Comparison of ENCODE assay signal across 22 cellular contexts in genomic region chr12:76555797-76556196, GRCh38. TPM values are rescaled to one million over a fixed set of nuclear protein-coding genes. Genes with fewer than 3 reads are reported as not detected.
DNase-seq lines count a peak whose midpoint lies in the region; ATAC-seq, FAIRE-seq and TF ChIP-seq lines count a peak whose summit lies in the region.
"Had no signal": no experiment of that assay in that cellular context is flagged by ENCODE, and none has a peak within 500 bp of the region (broad histone marks: within the 10 kb centered on the region; RNA-seq: fewer than 3 reads in every experiment).

No MANE protein-coding gene starts in this region.

- dilution Hi-C loops in mammary epithelial cell (cut with HindIII; ENCODE audit: low sequenced_read_pairs), result no loop called here

- H3K27me3 ChIP-seq in SK-N-SH (ENCODE audit: insufficient read depth), result no peaks in the 10 kb centered on the region
- no peaks in the 10 kb centered on the region for H3K27me3 ChIP-seq in K562 (ENCODE audit: control insufficient read depth in 2 of 2, insufficient read depth in 2 of 2, low read length in 2 of 2)
- no peaks in the 10 kb centered on the region for H3K27me3 ChIP-seq in mammary epithelial cell (ENCODE audit: insufficient read depth, low read length)
- H3K27me3 ChIP-seq: colonic mucosa, transverse colon had no signal

- TF ChIP-seq EP300 in SK-N-SH (IDR thresholded peaks at IDR 0.05; ENCODE audit: borderline replicate concordance in 1 of 2, low read depth in 1 of 2, low read length in 1 of 2) (no peak), K562 (IDR thresholded peaks at IDR 0.05; ENCODE audit: low read length) (peak; percentile 38; the same call in 1 of the 2 replicates)

- H3K4me2 ChIP-seq in SK-N-SH, result peak overlapping the region; percentile 91; the same call in 1 of the 2 replicates
- H3K4me2 ChIP-seq in K562 (ENCODE audit: insufficient read depth, low read length), result peak overlapping the region; percentile 21; the same call in 1 of the 2 replicates
- H3K4me2 ChIP-seq in mammary epithelial cell (ENCODE audit: insufficient read depth, low read depth, low read length), result no peak overlapping the region
- H3K4me2 ChIP-seq: KMS-11 had no signal

- no peaks in the 10 kb centered on the region for H3K9me3 ChIP-seq in SK-N-SH
- no peaks in the 10 kb centered on the region for H3K9me3 ChIP-seq in K562 (replicated peaks; ENCODE audit: control insufficient read depth, insufficient read depth, low read depth, low read length)
- H3K9me3 ChIP-seq in mammary epithelial cell (replicated peaks; ENCODE audit: insufficient read depth, low read length), result no peaks in the 10 kb centered on the region
- H3K9me3 ChIP-seq: colonic mucosa, HAP-1, lower lobe of right lung, transverse colon had no signal

- POLR2A ChIA-PET in SK-N-SH (lab: Yijun Ruan, JAX), result no interaction called here
- POLR2A ChIA-PET in K562 (lab: Yijun Ruan, JAX), result interaction anchor here (1.1 to 1.5 kb wide), 2 partner anchors 19 to 23 kb away, joined by 3 read pairs; no protein-coding TSS in a partner anchor

- no peak for FAIRE-seq in K562 (lab: Jason Lieb, UNC)
- FAIRE-seq: endothelial cell of umbilical vein, islet of Langerhans had no signal

- H3K36me3 ChIP-seq in SK-N-SH (replicated peaks in 1 of 2; ENCODE audit: control insufficient read depth in 1 of 2, insufficient read depth in 2 of 2, low read length in 1 of 2) (no peaks in the 10 kb centered on the region), K562 (ENCODE audit: control insufficient read depth, insufficient read depth, low read length) (no peaks in the 10 kb centered on the region; the same call in 2 of the 3 replicates), mammary epithelial cell (ENCODE audit: insufficient read depth, low read length) (no peaks in the 10 kb centered on the region)
- H3K36me3 ChIP-seq: colonic mucosa, HAP-1, lower lobe of right lung, transverse colon had no signal

- TF ChIP-seq CTCF in SK-N-SH (IDR thresholded peaks at IDR 0.05), result no peak
- TF ChIP-seq CTCF in K562 (IDR thresholded peaks at IDR 0.05 in 2 of 3, conservative IDR thresholded peaks at IDR 0.05 in 1 of 3; ENCODE audit: insufficient read depth in 2 of 3, low read depth in 1 of 3, low read length in 3 of 3), result no peak
- no peak for TF ChIP-seq CTCF in nephron progenitor cell (IDR thresholded peaks at IDR 0.05)
- no peak for TF ChIP-seq CTCF in mammary epithelial cell (conservative IDR thresholded peaks at IDR 0.05 in 1 of 2, IDR thresholded peaks at IDR 0.05 in 1 of 2; ENCODE audit: extremely low read depth in 1 of 2, insufficient read depth in 1 of 2, low read depth in 1 of 2, low read length in 2 of 2)

- H3K4me1 Mint-ChIP-seq in IgD-negative memory B cell (peaks cover 43 to 52% (median 51%) of the 10 kb centered on the region in 3 donors), nephron progenitor cell (peaks cover 43% of the 10 kb centered on the region)

- intact Hi-C loops in K562 (cut with micrococcal nuclease) (loop anchor here (5.0 to 10.0 kb wide), 3 partner anchors 83 to 471 kb away; partner anchors contain the start of gene NAP1L1), mammary epithelial cell (cut with micrococcal nuclease) (loop anchor here (5.0 to 10.0 kb wide), 3 partner anchors 98 to 473 kb away; partner anchors contain the start of gene NAP1L1)

- no peak for TF ChIP-seq POLR2A in K562 (conservative IDR thresholded peaks at IDR 0.05)

- H4K20me1 ChIP-seq in SK-N-SH (ENCODE audit: insufficient read depth) (no peaks in the 10 kb centered on the region; the same call in 1 of the 2 replicates), K562 (replicated peaks; ENCODE audit: control insufficient read depth, insufficient read depth, low read length) (peaks cover 21% of the 10 kb centered on the region; the same call in 1 of the 2 replicates), mammary epithelial cell (ENCODE audit: insufficient read depth, low read length) (no peaks in the 10 kb centered on the region)

- CTCF ChIA-PET in SK-N-SH (lab: Yijun Ruan, JAX), result interaction anchor here (0.6 kb wide), 1 partner anchor 265 kb away, joined by 3 read pairs; no protein-coding TSS in a partner anchor
- CTCF ChIA-PET in K562 (lab: Yijun Ruan, JAX; ENCODE audit: low intra/inter-chr PET ratio), result no interaction called here
- CTCF ChIA-PET in mammary epithelial cell (lab: Charles Lee; ENCODE audit: low non-redundant PET), result no interaction called here

- peaks cover 17 to 20% of the 10 kb centered on the region in 2 experiments; a peak in 3 of 4 replicates for H3K4me1 ChIP-seq in SK-N-SH (ENCODE audit: control insufficient read depth in 1 of 2, insufficient read depth in 2 of 2, low read depth in 1 of 2, low read length in 1 of 2)
- peaks cover 17 to 28% of the 10 kb centered on the region in 2 experiments for H3K4me1 ChIP-seq in K562 (replicated peaks in 1 of 2; ENCODE audit: control insufficient read depth in 2 of 2, insufficient read depth in 2 of 2, low read length in 2 of 2)
- peaks cover 5% of the 10 kb centered on the region for H3K4me1 ChIP-seq in mammary epithelial cell (ENCODE audit: insufficient read depth, low read length)
- H3K4me1 ChIP-seq: colonic mucosa had no signal

- H3K27me3 Mint-ChIP-seq in IgD-negative memory B cell (no peaks in the 10 kb centered on the region), nephron progenitor cell (ENCODE audit: low read depth, poor library complexity) (no peaks in the 10 kb centered on the region)
- H3K27me3 Mint-ChIP-seq: activated naive CD4-positive, alpha-beta T cell treated with anti-CD3 and anti-CD28 coated beads, Interleukin-2, amount 10 ng/mL, durations not matched to agents 7 days and 5 days had no signal

- H3K27ac ChIP-seq in SK-N-SH (ENCODE audit: low read depth in 2 of 2, low read length in 1 of 2) (peak overlapping the region; percentile 48 to 84), K562 (ENCODE audit: extremely low read depth, low read depth, low read length) (peak overlapping the region; percentile 10; the same call in 2 of the 3 replicates), mammary epithelial cell (ENCODE audit: insufficient read depth, low read depth, low read length) (no peak overlapping the region)
- H3K27ac ChIP-seq: 22Rv1, colonic mucosa, KMS-11, lower lobe of right lung, transverse colon had no signal

- TF ChIP-seq RAD21 in SK-N-SH (IDR thresholded peaks at IDR 0.05; ENCODE audit: low read length) (no peak), K562 (CRISPR knock-in tag; conservative IDR thresholded peaks at IDR 0.05 in 1 of 2, IDR thresholded peaks at IDR 0.05 in 1 of 2) (no peak)

- ATAC-seq in SK-N-SH treated with all-trans-retinoic acid at 6 μM for 48 hours, result no peak
- no peak for ATAC-seq in K562
- ATAC-seq in GM18858 (IDR thresholded peaks at IDR 0.05; ENCODE audit: unreplicated experiment), result no peak
- ATAC-seq: lower lobe of right lung had no signal

- H3K9me1 ChIP-seq in K562 (ENCODE audit: control insufficient read depth, insufficient read depth, low read length), result no peaks in the 10 kb centered on the region

- H3K36me3 Mint-ChIP-seq in IgD-negative memory B cell (no peaks in the 10 kb centered on the region), nephron progenitor cell (ENCODE audit: low read depth) (no peaks in the 10 kb centered on the region)

- H3K4me3 ChIP-seq in SK-N-SH (ENCODE audit: low read depth in 2 of 2, low read length in 1 of 2), result no peak overlapping the region
- no peak overlapping the region for H3K4me3 ChIP-seq in K562
- no peak overlapping the region for H3K4me3 ChIP-seq in mammary epithelial cell (replicated peaks in 1 of 3; ENCODE audit: insufficient read depth in 1 of 3, low read depth in 2 of 3, low read length in 3 of 3)
- H3K4me3 ChIP-seq: colonic mucosa, HAP-1, lower lobe of right lung, transverse colon had no signal

- H3F3A ChIP-seq in SK-N-SH (replicated peaks; ENCODE audit: insufficient read depth), result peaks cover 15% of the 10 kb centered on the region

- H3K9me3 Mint-ChIP-seq in IgD-negative memory B cell, result no peaks in the 10 kb centered on the region
- no peaks in the 10 kb centered on the region for H3K9me3 Mint-ChIP-seq in nephron progenitor cell
- H3K9me3 Mint-ChIP-seq: activated naive CD4-positive, alpha-beta T cell treated with anti-CD3 and anti-CD28 coated beads, Interleukin-2, amount 10 ng/mL, durations not matched to agents 7 days and 5 days had no signal

- peak overlapping the region in 3 of 4 donors; percentile 61 to 75 (median 67) for H3K4me3 Mint-ChIP-seq in IgD-negative memory B cell
- no peak overlapping the region for H3K4me3 Mint-ChIP-seq in nephron progenitor cell

- peaks cover 86% of the 10 kb centered on the region for H3K79me2 ChIP-seq in SK-N-SH (ENCODE audit: insufficient read depth)
- peaks cover 87% of the 10 kb centered on the region for H3K79me2 ChIP-seq in K562 (ENCODE audit: control insufficient read depth, insufficient read depth, low read length)
- H3K79me2 ChIP-seq in mammary epithelial cell (ENCODE audit: insufficient read depth, low read length), result peaks cover 84% of the 10 kb centered on the region

- WGBS in SK-N-SH (ENCODE audit: low lambda C conversion rate), result 90% methylated on average over 2 of the region's 2 CpGs
- 0% methylated on average over 2 of the region's 2 CpGs for WGBS in K562 (ENCODE audit: insufficient coverage, low coverage, missing lambda C conversion rate)
- WGBS in mammary epithelial cell (ENCODE audit: low coverage, missing lambda C conversion rate), result 96% methylated on average over 2 of the region's 2 CpGs

- H3K27ac Mint-ChIP-seq in IgD-negative memory B cell (peak overlapping the region in 2 of 3 donors; percentile 64 to 76), nephron progenitor cell (peak overlapping the region; percentile 8)
- H3K27ac Mint-ChIP-seq: activated naive CD4-positive, alpha-beta T cell treated with anti-CD3 and anti-CD28 coated beads, Interleukin-2, amount 10 ng/mL, durations not matched to agents 7 days and 5 days had no signal

- H3K9me2 ChIP-seq in SK-N-SH, result no peaks in the 10 kb centered on the region

- DNase-seq in SK-N-SH (no peak), K562 (ENCODE audit: extremely low read depth in 1 of 4, low spot score in 3 of 4) (peak in 2 of 4 experiments; percentile 26 to 58), nephron progenitor cell (no peak), mammary epithelial cell (no peak), 8988T (no peak)
- DNase-seq: activated naive CD4-positive, alpha-beta T cell treated with anti-CD3 and anti-CD28 coated beads, Interleukin-2, amount 10 ng/mL, durations not matched to agents 7 days and 5 days; colonic mucosa; lower lobe of right lung; NCI-H1092 treated with DMSO at 0.1 percent for 48 hours; NCI-H2029 treated with DMSO at 0.1 percent for 48 hours; NCI-H446; posterior cingulate gyrus; stimulated activated naive CD4-positive, alpha-beta T cell treated with Interleukin-2 at 50 U/mL for 16 hours; transverse colon had no signal

- H2AFZ ChIP-seq in SK-N-SH (ENCODE audit: low read depth) (no peak overlapping the region), K562 (ENCODE audit: low read depth, low read length) (no peak overlapping the region), mammary epithelial cell (ENCODE audit: low read depth, low read length) (no peak overlapping the region)

- BruUV-seq in K562 (replicated peaks; lab: Mats Ljungman, UMichigan), result no TSS peak
- no TSS peak for BruUV-seq in mammary epithelial cell (replicated peaks; lab: Mats Ljungman, UMichigan)

- no peak overlapping the region for H3K9ac ChIP-seq in SK-N-SH
- no peak overlapping the region for H3K9ac ChIP-seq in K562 (ENCODE audit: insufficient read depth in 1 of 2, low read depth in 2 of 2, low read length in 2 of 2)
- no peak overlapping the region for H3K9ac ChIP-seq in mammary epithelial cell (ENCODE audit: insufficient read depth, low read length)
- H3K9ac ChIP-seq: KMS-11 had no signal

- in situ Hi-C loops in K562 (cut with MboI), result no loop called here
- in situ Hi-C loops in mammary epithelial cell (cut with MboI; ENCODE audit: low sequenced_read_pairs in 2 of 2), result loop anchor here in 1 of 2 donors (25.0 kb wide), 1 partner anchor 468 kb away; the partner anchor contains the start of gene NAP1L1

RNA-seq across cellular contexts. Expression of gene OSBPL8, which starts 3.8 kb away (rescaled TPM):
- polyA plus RNA-seq in SK-N-SH (2012; rRNA removed), result 9.5 and 10.6 TPM in 2 replicates
- polyA plus RNA-seq in SK-N-SH (2012; cell fraction: cytosol; rRNA removed), result 13.2 and 13.7 TPM in 2 replicates
- 12.0 and 18.9 TPM in 2 replicates for polyA plus RNA-seq in SK-N-SH (2012; cell fraction: nucleus; rRNA removed)
- polyA plus RNA-seq in IgD-negative memory B cell, result 98.4 TPM
- 52.8 and 159 TPM in 2 replicates for total RNA-seq in K562 (2011; cell fraction: chromatin; rRNA removed; ENCODE audit: low replicate concordance)
- 43.4 and 53.4 TPM in 2 replicates for total RNA-seq in K562 (2011; cell fraction: nucleolus; rRNA removed)
- total RNA-seq in K562 (2011; cell fraction: nucleoplasm; rRNA removed), result 46.3 and 48.5 TPM in 2 replicates
- total RNA-seq in K562 (2014; rRNA removed), result 28.3 and 32.1 TPM in 2 replicates
- total RNA-seq in K562 (2014; rRNA removed; fragmentation: Illumina TruSeq; extraction: Trizol), result 81.0 and 94.9 TPM in 2 replicates
- total RNA-seq in K562 (2015; rRNA removed; fragmentation: Illumina TruSeq; extraction: Trizol), result 70.2 and 78.3 TPM in 2 replicates
- 82.7 and 88.6 TPM in 2 replicates for total RNA-seq in K562 (2021)
- 34.2 and 52.7 TPM in 2 replicates for polyA plus RNA-seq in K562 (2011; rRNA removed)
- polyA plus RNA-seq in K562 (2011; cell fraction: cytosol; rRNA removed), result 15.3 and 41.1 TPM in 2 replicates
- polyA plus RNA-seq in K562 (2011; cell fraction: nucleus; rRNA removed), result 19.3 and 21.6 TPM in 2 replicates
- 28.9 and 29.0 TPM in 2 replicates for polyA plus RNA-seq in K562 (2012)
- polyA plus RNA-seq in K562 (2014; fragmentation: Illumina TruSeq; extraction: Trizol), result 36.2 and 42.8 TPM in 2 replicates
- polyA plus RNA-seq in K562 (2014; fragmentation: Nextera tagmentation; extraction: Ambion mirVana), result 10 to 100 TPM; 17.4 to 19.9 TPM
- polyA plus RNA-seq in K562 (2014; rRNA removed), result 25.6 and 31.4 TPM in 2 replicates
- polyA minus RNA-seq in K562 (2011; rRNA and poly(A)+ RNA removed), result 334 and 360 TPM in 2 replicates
- 66.7 and 80.0 TPM in 2 replicates for polyA minus RNA-seq in K562 (2011; cell fraction: cytosol; rRNA and poly(A)+ RNA removed)
- 73.6 and 124 TPM in 2 replicates for polyA minus RNA-seq in K562 (2011; cell fraction: nucleus; rRNA and poly(A)+ RNA removed)
- total RNA-seq in mammary epithelial cell, result 10 to 100 TPM; 87.4 to 88.4 TPM
- 26.2 TPM for polyA plus RNA-seq in mammary epithelial cell
- 148 TPM for polyA minus RNA-seq in mammary epithelial cell

Comparison
In these comparisons a context has a peak if more than half of its experiments do, and no peak if none do; other contexts are left out.
1. Of the 27 proteins assayed by ChIP-seq in both K562 and SK-N-SH: peak only in K562: EP300; only in SK-N-SH: none; in both: none; in neither: 26.